In genomic region chr6:3356824-3357420, GRCh38 we compare ENCODE assay signal across 8 cellular contexts.
DNase-seq lines count a peak whose midpoint lies in the region; ATAC-seq, FAIRE-seq and TF ChIP-seq lines count a peak whose summit lies in the region.

No MANE protein-coding gene starts in this region.

- no peaks in the 10 kb centered on the region for H3K27me3 Mint-ChIP-seq in naive thymus-derived CD8-positive, alpha-beta T cell

- POLR2A ChIA-PET in naive thymus-derived CD8-positive, alpha-beta T cell (lab: Charles Lee): interaction anchor here (0.7 to 2.1 kb wide), 4 partner anchors 10 to 202 kb away, joined by 3 to 9 read pairs (median 4); no protein-coding TSS in a partner anchor

- H2AFZ ChIP-seq in ACC112 (ENCODE audit: low read length, unreplicated experiment) (peak overlapping the region; percentile 63), KMS-11 (ENCODE audit: low read depth) (peak overlapping the region; percentile 86; the same call in 1 of the 2 replicates)

- peak overlapping the region; percentile 93 to 98 (median 96) for H3K27ac Mint-ChIP-seq in naive thymus-derived CD8-positive, alpha-beta T cell

- H3K27ac ChIP-seq in ACC112 (ENCODE audit: low read depth, low read length): peak overlapping the region; percentile 86
- H3K27ac ChIP-seq in KMS-11: peak overlapping the region; percentile 53

- ATAC-seq in naive thymus-derived CD8-positive, alpha-beta T cell: no peak

- no peaks in the 10 kb centered on the region for H3K79me2 ChIP-seq in ACC112 (ENCODE audit: control insufficient read depth, insufficient read depth, low read length, unreplicated experiment)
- H3K79me2 ChIP-seq in KMS-11 (ENCODE audit: insufficient read depth, low read depth): no peaks in the 10 kb centered on the region

- peak overlapping the region; percentile 81 to 91 (median 87) for H3K4me3 Mint-ChIP-seq in naive thymus-derived CD8-positive, alpha-beta T cell

- H3K4me1 Mint-ChIP-seq in naive thymus-derived CD8-positive, alpha-beta T cell: peaks cover 27 to 57% (median 43%) of the 10 kb centered on the region in 4 donors

- H3K36me3 ChIP-seq in ACC112 (ENCODE audit: insufficient read depth, low read length) (no peaks in the 10 kb centered on the region), KMS-11 (ENCODE audit: insufficient read depth) (no peaks in the 10 kb centered on the region), H7 (replicated peaks; ENCODE audit: control insufficient read depth, insufficient read depth, low read length) (no peaks in the 10 kb centered on the region)

- no peaks in the 10 kb centered on the region for H3K9me3 Mint-ChIP-seq in naive thymus-derived CD8-positive, alpha-beta T cell

- H4K20me1 ChIP-seq in KMS-11 (ENCODE audit: insufficient read depth): no peaks in the 10 kb centered on the region

- no peak for FAIRE-seq in frontal cortex (lab: Jason Lieb, UNC)

- H3K4me3 ChIP-seq in ACC112 (ENCODE audit: low read depth, low read length) (peak overlapping the region; percentile 63), KMS-11 (IDR thresholded peaks at IDR 0.05; ENCODE audit: insufficient read depth, low read depth, low read length) (no peak overlapping the region), H7 (ENCODE audit: insufficient read depth, low read depth, low read length) (no peak overlapping the region)

- peak overlapping the region; percentile 80 for H3K4me2 ChIP-seq in KMS-11

- H3K27me3 ChIP-seq in ACC112 (ENCODE audit: insufficient read depth, low read length): no peaks in the 10 kb centered on the region
- H3K27me3 ChIP-seq in KMS-11 (ENCODE audit: insufficient read depth, low read depth): no peaks in the 10 kb centered on the region
- no peaks in the 10 kb centered on the region for H3K27me3 ChIP-seq in H7 (ENCODE audit: control insufficient read depth, insufficient read depth, low read length)

- H3K4me1 ChIP-seq in ACC112 (ENCODE audit: control insufficient read depth, insufficient read depth, low read length, unreplicated experiment) (peaks cover 18% of the 10 kb centered on the region), KMS-11 (ENCODE audit: low read depth, poor library complexity, severe bottlenecking) (peaks cover 20% of the 10 kb centered on the region)

- H3K9ac ChIP-seq in KMS-11: peak overlapping the region; percentile 57; the same call in 1 of the 2 replicates

- peak; percentile 27 for DNase-seq in dermis blood vessel endothelial cell
- DNase-seq in naive thymus-derived CD8-positive, alpha-beta T cell: no peak
- DNase-seq in H7: no peak
- no peak for DNase-seq in NOMO-1 treated with DMSO at 0.1 percent for 48 hours (lab: John Stamatoyannopoulos, UW; ENCODE audit: unreplicated experiment)
- no peak for DNase-seq in AG08396 (ENCODE audit: low spot score)
- no peak for DNase-seq in frontal cortex (ENCODE audit: low spot score in 2 of 2)

- no peak for TF ChIP-seq CTCF in KMS-11 (conservative IDR thresholded peaks at IDR 0.05; ENCODE audit: low read depth, low read length)

- H3K36me3 Mint-ChIP-seq in naive thymus-derived CD8-positive, alpha-beta T cell: no peaks in the 10 kb centered on the region
